38 cellular contexts compared by ENCODE assay signal in the genomic region with DNA sequence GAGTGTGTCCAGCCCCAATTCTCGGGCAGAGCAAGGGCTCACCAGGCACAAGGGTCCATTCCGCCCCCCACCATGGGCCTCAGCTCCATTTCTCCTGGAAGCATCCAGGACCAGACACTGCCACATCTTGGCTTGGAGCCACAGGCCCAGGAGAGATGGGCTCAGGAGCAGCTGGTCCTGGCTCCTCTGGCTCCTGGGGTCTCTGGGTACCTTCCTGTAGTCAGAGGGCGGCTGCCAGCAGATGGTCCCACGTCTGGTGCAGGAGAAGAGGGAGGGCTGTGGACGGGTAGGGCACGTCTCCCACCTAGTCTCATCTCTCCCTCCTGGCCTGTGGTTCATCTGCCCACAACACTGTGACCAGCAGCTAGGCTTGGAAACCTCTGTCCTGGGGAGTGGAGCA. TPM values are rescaled to one million over a fixed set of nuclear protein-coding genes. Genes with fewer than 3 reads are reported as not detected.
"Had no signal": no experiment of that assay in that cellular context is flagged by ENCODE, and none has a peak within 500 bp of the region (broad histone marks: within the 10 kb centered on the region; RNA-seq: fewer than 3 reads in every experiment).

No MANE protein-coding gene starts in this region.

- H3K4me3 ChIP-seq: ascending aorta, cardiac muscle cell, colonic mucosa, Peyer's patch, SJSA1 had no signal

- H3K27ac Mint-ChIP-seq: activated CD8-positive, alpha-beta T cell treated with anti-CD3 and anti-CD28 coated beads for 36 hours; activated naive CD8-positive, alpha-beta T cell treated with anti-CD3 and anti-CD28 coated beads for 36 hours; activated T-cell treated with anti-CD3 and anti-CD28 coated beads, Interleukin-2, amount 50 U/mL, for 72 hours; activated T-helper 17 cell treated with anti-CD3 and anti-CD28 coated beads, Interleukin-2, amount 50 U/mL, for 72 hours had no signal

- ATAC-seq: activated CD8-positive, alpha-beta T cell treated with anti-CD3 and anti-CD28 coated beads for 36 hours; activated T-cell treated with anti-CD3 and anti-CD28 coated beads, Interleukin-2, amount 50 U/mL, for 72 hours; activated T-helper 17 cell treated with anti-CD3 and anti-CD28 coated beads, Interleukin-2, amount 50 U/mL, for 72 hours; PC-3 had no signal

- H3K27ac ChIP-seq: ascending aorta, cardiac muscle cell, colonic mucosa, Peyer's patch, SJSA1, VCaP had no signal

- H3K27me3 ChIP-seq: colonic mucosa, Peyer's patch had no signal

- DNase-seq: activated CD4-positive, alpha-beta T cell treated with anti-CD3 and anti-CD28 coated beads for 1 hour; activated CD4-positive, alpha-beta T cell treated with anti-CD3 and anti-CD28 coated beads for 48 hours; activated CD4-positive, alpha-beta T cell treated with anti-CD3 and anti-CD28 coated beads, Interleukin-2, amount 50 U/mL, for 4 hours; activated CD4-positive, CD25-positive, alpha-beta regulatory T cell; activated CD8-positive, alpha-beta T cell treated with anti-CD3 and anti-CD28 coated beads for 36 hours; activated effector memory CD4-positive, alpha-beta T cell treated with anti-CD3 and anti-CD28 coated beads, Interleukin-2, amount 50 U/mL, for 16 hours; activated naive CD4-positive, alpha-beta T cell; activated naive CD4-positive, alpha-beta T cell treated with anti-CD3 and anti-CD28 coated beads, Interleukin-2, amount 50 U/mL, for 16 hours; activated naive CD8-positive, alpha-beta T cell treated with anti-CD3 and anti-CD28 coated beads for 36 hours; activated T-cell treated with anti-CD3 and anti-CD28 coated beads, Interleukin-2, amount 50 U/mL, for 1 hour; activated T-cell treated with anti-CD3 and anti-CD28 coated beads, Interleukin-2, amount 50 U/mL, for 72 hours; amniotic stem cell; colonic mucosa; Karpas-422; NCI-H1048; NCI-H1436; NCI-H187 treated with DMSO at 0.1 percent for 48 hours; NCI-H2081; NCI-H345; NCI-H526 treated with DMSO at 0.1 percent for 48 hours; NK-92 treated with Interleukin-12 subunit alpha and Interleukin-12 subunit beta, amount 100 ng/mL, for 24 hours; PC-3; Peyer's patch; RPMI8226; SHP77 treated with DMSO at 0.1 percent for 48 hours; SW 1271; T-helper 1 cell; T-helper 2 cell; T-helper 9 cell had no signal

- H3K27me3 Mint-ChIP-seq: activated T-helper 17 cell treated with anti-CD3 and anti-CD28 coated beads, Interleukin-2, amount 50 U/mL, for 72 hours had no signal

- H3K9me3 Mint-ChIP-seq: activated CD8-positive, alpha-beta T cell treated with anti-CD3 and anti-CD28 coated beads for 36 hours; activated naive CD8-positive, alpha-beta T cell treated with anti-CD3 and anti-CD28 coated beads for 36 hours; activated T-cell treated with anti-CD3 and anti-CD28 coated beads, Interleukin-2, amount 50 U/mL, for 72 hours; activated T-helper 17 cell treated with anti-CD3 and anti-CD28 coated beads, Interleukin-2, amount 50 U/mL, for 72 hours; central memory CD8-positive, alpha-beta T cell had no signal

- H3K36me3 Mint-ChIP-seq: activated naive CD8-positive, alpha-beta T cell treated with anti-CD3 and anti-CD28 coated beads for 36 hours had no signal

- H3K9me3 ChIP-seq: ascending aorta, colonic mucosa, Peyer's patch, SJSA1 had no signal

- H3K4me1 ChIP-seq: ascending aorta, colonic mucosa, Peyer's patch, SJSA1 had no signal

- H3K4me3 Mint-ChIP-seq: activated CD8-positive, alpha-beta T cell treated with anti-CD3 and anti-CD28 coated beads for 36 hours; activated naive CD8-positive, alpha-beta T cell treated with anti-CD3 and anti-CD28 coated beads for 36 hours; activated T-cell treated with anti-CD3 and anti-CD28 coated beads, Interleukin-2, amount 50 U/mL, for 72 hours; activated T-helper 17 cell treated with anti-CD3 and anti-CD28 coated beads, Interleukin-2, amount 50 U/mL, for 72 hours; central memory CD8-positive, alpha-beta T cell had no signal

- H3K36me3 ChIP-seq: ascending aorta, cardiac muscle cell, colonic mucosa, Peyer's patch, SJSA1 had no signal

- H3K4me1 Mint-ChIP-seq: activated naive CD8-positive, alpha-beta T cell treated with anti-CD3 and anti-CD28 coated beads for 36 hours; activated T-helper 17 cell treated with anti-CD3 and anti-CD28 coated beads, Interleukin-2, amount 50 U/mL, for 72 hours; central memory CD8-positive, alpha-beta T cell had no signal

RNA-seq across cellular contexts. Expression of a gene that starts 8.0 kb away (rescaled TPM):
- total RNA-seq: activated CD8-positive, alpha-beta memory T cell treated with anti-CD3 and anti-CD28 coated beads for 36 hours; activated CD8-positive, alpha-beta T cell treated with anti-CD3 and anti-CD28 coated beads for 36 hours; activated naive CD8-positive, alpha-beta T cell treated with anti-CD3 and anti-CD28 coated beads for 36 hours; activated T-cell treated with anti-CD3 and anti-CD28 coated beads, Interleukin-2, amount 50 U/mL, for 72 hours; activated T-helper 17 cell treated with anti-CD3 and anti-CD28 coated beads, Interleukin-2, amount 50 U/mL, for 72 hours; MCF 10A; NCI-H460; PC-3; Peyer's patch; SJSA1 had no signal

RNA-seq across cellular contexts. Expression of a gene that starts 30.7 kb away (rescaled TPM):
- total RNA-seq: activated CD8-positive, alpha-beta memory T cell treated with anti-CD3 and anti-CD28 coated beads for 36 hours; activated CD8-positive, alpha-beta T cell treated with anti-CD3 and anti-CD28 coated beads for 36 hours; activated naive CD8-positive, alpha-beta T cell treated with anti-CD3 and anti-CD28 coated beads for 36 hours; activated T-cell treated with anti-CD3 and anti-CD28 coated beads, Interleukin-2, amount 50 U/mL, for 72 hours; activated T-helper 17 cell treated with anti-CD3 and anti-CD28 coated beads, Interleukin-2, amount 50 U/mL, for 72 hours; PC-3 had no signal
